ENCODE assay signal across 1 cellular context in genomic region chr6:102389994-102390393, GRCh38.
TF ChIP-seq lines count a peak whose summit lies in the region.

No MANE protein-coding gene starts in this region.

TF ChIP-seq in HepG2, 621 proteins besides CTCF, POLR2A, EP300 and RAD21 (continued from another document):
- TF ChIP-seq CENPBD1 (CRISPR knock-in tag; IDR thresholded peaks at IDR 0.05; ENCODE audit: borderline replicate concordance, low read depth) (no peak), ZNF788 (CRISPR knock-in tag; IDR thresholded peaks at IDR 0.05; ENCODE audit: borderline replicate concordance) (no peak), KAT2B (IDR thresholded peaks at IDR 0.05; ENCODE audit: borderline replicate concordance, low read depth, low read length) (no peak)
